1 cellular context compared by ENCODE assay signal in genomic region chr6:81838724-81839425, GRCh38.
TF ChIP-seq lines count a peak whose summit lies in the region.

No MANE protein-coding gene starts in this region.

TF ChIP-seq in HCT116, 20 proteins besides CTCF, POLR2A, EP300 and RAD21 (continued from another document):
- TF ChIP-seq REST (IDR thresholded peaks at IDR 0.05; ENCODE audit: low read depth) (no peak), SIN3A (IDR thresholded peaks at IDR 0.05; ENCODE audit: low read depth) (no peak), ZFX (IDR thresholded peaks at IDR 0.05) (no peak)
